Comparison of ENCODE assay signal across 1 cellular context in the genomic region with DNA sequence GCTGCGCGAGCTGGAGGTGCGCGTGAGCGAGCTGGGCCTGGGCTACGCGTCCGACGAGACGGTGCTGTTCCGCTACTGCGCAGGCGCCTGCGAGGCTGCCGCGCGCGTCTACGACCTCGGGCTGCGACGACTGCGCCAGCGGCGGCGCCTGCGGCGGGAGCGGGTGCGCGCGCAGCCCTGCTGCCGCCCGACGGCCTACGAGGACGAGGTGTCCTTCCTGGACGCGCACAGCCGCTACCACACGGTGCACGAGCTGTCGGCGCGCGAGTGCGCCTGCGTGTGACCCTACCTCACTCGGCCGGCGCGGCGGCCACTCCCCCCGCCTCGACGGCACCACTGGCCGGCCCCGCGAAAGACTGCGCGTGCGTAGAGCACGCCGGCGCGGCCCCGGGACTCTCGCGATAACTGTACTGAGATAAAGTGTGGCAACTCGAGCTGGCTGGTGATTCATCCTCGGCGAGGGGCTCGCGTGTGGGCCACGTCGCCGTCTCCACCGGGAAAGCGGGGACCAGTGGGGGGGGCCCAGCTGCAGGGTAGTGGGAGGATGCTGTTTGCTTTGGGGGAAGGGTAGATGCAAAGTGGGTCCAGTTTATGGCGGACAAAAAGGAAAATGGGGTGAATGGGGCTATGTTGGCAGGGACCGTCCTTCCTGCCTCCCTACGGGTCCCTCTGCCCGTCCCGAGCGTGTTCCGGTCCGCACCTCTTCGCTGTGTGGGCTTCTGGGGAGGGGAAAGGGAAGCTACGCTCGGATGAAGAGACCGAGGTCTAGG.
A peak's percentile ranks its signal among the peaks of the same experiment; 100 is the strongest.
TF ChIP-seq lines count a peak whose summit lies in the region.

No MANE protein-coding gene starts in this region.

TF ChIP-seq in HepG2, 621 proteins besides CTCF, POLR2A, EP300 and RAD21 (continued from another document and continues in another):
- TF ChIP-seq, protein P1, sequence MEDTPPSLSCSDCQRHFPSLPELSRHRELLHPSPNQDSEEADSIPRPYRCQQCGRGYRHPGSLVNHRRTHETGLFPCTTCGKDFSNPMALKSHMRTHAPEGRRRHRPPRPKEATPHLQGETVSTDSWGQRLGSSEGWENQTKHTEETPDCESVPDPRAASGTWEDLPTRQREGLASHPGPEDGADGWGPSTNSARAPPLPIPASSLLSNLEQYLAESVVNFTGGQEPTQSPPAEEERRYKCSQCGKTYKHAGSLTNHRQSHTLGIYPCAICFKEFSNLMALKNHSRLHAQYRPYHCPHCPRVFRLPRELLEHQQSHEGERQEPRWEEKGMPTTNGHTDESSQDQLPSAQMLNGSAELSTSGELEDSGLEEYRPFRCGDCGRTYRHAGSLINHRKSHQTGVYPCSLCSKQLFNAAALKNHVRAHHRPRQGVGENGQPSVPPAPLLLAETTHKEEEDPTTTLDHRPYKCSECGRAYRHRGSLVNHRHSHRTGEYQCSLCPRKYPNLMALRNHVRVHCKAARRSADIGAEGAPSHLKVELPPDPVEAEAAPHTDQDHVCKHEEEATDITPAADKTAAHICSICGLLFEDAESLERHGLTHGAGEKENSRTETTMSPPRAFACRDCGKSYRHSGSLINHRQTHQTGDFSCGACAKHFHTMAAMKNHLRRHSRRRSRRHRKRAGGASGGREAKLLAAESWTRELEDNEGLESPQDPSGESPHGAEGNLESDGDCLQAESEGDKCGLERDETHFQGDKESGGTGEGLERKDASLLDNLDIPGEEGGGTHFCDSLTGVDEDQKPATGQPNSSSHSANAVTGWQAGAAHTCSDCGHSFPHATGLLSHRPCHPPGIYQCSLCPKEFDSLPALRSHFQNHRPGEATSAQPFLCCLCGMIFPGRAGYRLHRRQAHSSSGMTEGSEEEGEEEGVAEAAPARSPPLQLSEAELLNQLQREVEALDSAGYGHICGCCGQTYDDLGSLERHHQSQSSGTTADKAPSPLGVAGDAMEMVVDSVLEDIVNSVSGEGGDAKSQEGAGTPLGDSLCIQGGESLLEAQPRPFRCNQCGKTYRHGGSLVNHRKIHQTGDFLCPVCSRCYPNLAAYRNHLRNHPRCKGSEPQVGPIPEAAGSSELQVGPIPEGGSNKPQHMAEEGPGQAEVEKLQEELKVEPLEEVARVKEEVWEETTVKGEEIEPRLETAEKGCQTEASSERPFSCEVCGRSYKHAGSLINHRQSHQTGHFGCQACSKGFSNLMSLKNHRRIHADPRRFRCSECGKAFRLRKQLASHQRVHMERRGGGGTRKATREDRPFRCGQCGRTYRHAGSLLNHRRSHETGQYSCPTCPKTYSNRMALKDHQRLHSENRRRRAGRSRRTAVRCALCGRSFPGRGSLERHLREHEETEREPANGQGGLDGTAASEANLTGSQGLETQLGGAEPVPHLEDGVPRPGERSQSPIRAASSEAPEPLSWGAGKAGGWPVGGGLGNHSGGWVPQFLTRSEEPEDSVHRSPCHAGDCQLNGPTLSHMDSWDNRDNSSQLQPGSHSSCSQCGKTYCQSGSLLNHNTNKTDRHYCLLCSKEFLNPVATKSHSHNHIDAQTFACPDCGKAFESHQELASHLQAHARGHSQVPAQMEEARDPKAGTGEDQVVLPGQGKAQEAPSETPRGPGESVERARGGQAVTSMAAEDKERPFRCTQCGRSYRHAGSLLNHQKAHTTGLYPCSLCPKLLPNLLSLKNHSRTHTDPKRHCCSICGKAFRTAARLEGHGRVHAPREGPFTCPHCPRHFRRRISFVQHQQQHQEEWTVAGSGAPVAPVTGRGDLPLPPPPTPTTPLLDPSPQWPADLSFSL (CRISPR knock-in tag; IDR thresholded peaks at IDR 0.05): no peak
- TF ChIP-seq TCF12 (IDR thresholded peaks at IDR 0.05): no peak
- TF ChIP-seq TCF12 (CRISPR knock-in tag; IDR thresholded peaks at IDR 0.05): peak; percentile 95
- peak; percentile 92 for TF ChIP-seq ZNF883 (CRISPR knock-in tag; IDR thresholded peaks at IDR 0.05; ENCODE audit: not compliant biosample characterization)
- TF ChIP-seq KLF16 (CRISPR knock-in tag; IDR thresholded peaks at IDR 0.05): peak; percentile 25 to 95; a peak in 2 of 4 replicates
- TF ChIP-seq, protein P2, sequence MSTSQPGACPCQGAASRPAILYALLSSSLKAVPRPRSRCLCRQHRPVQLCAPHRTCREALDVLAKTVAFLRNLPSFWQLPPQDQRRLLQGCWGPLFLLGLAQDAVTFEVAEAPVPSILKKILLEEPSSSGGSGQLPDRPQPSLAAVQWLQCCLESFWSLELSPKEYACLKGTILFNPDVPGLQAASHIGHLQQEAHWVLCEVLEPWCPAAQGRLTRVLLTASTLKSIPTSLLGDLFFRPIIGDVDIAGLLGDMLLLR (CRISPR knock-in tag; IDR thresholded peaks at IDR 0.05): peak; percentile 86
- TF ChIP-seq MED1 (CRISPR knock-in tag; IDR thresholded peaks at IDR 0.05): peak; percentile 73; the same call in 1 of the 2 replicates
- TF ChIP-seq, protein P3, sequence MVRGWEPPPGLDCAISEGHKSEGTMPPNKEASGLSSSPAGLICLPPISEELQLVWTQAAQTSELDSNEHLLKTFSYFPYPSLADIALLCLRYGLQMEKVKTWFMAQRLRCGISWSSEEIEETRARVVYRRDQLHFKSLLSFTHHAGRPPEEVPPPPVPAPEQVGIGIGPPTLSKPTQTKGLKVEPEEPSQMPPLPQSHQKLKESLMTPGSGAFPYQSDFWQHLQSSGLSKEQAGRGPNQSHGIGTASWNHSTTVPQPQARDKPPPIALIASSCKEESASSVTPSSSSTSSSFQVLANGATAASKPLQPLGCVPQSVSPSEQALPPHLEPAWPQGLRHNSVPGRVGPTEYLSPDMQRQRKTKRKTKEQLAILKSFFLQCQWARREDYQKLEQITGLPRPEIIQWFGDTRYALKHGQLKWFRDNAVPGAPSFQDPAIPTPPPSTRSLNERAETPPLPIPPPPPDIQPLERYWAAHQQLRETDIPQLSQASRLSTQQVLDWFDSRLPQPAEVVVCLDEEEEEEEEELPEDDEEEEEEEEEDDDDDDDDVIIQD (CRISPR knock-in tag; IDR thresholded peaks at IDR 0.05; ENCODE audit: low read depth): peak; percentile 82
- TF ChIP-seq ZNF619 (CRISPR knock-in tag; IDR thresholded peaks at IDR 0.05): peak; percentile 91; the same call in 1 of the 2 replicates
- no peak for TF ChIP-seq MTA3 (CRISPR knock-in tag; IDR thresholded peaks at IDR 0.05)
- TF ChIP-seq ZNF616 (CRISPR knock-in tag; IDR thresholded peaks at IDR 0.05; ENCODE audit: low read depth): peak; percentile 75; the same call in 1 of the 2 replicates
- TF ChIP-seq, protein P4, sequence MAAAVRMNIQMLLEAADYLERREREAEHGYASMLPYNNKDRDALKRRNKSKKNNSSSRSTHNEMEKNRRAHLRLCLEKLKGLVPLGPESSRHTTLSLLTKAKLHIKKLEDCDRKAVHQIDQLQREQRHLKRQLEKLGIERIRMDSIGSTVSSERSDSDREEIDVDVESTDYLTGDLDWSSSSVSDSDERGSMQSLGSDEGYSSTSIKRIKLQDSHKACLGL (CRISPR knock-in tag; IDR thresholded peaks at IDR 0.05): peak; percentile 84
- no peak for TF ChIP-seq TBL1XR1 (IDR thresholded peaks at IDR 0.05; ENCODE audit: borderline replicate concordance, low read length, partially characterized antibody)
- TF ChIP-seq ZNF3 (CRISPR knock-in tag; IDR thresholded peaks at IDR 0.05): no peak
- TF ChIP-seq ZKSCAN1 (IDR thresholded peaks at IDR 0.05; ENCODE audit: low read length): no peak
- no peak for TF ChIP-seq ARNT (IDR thresholded peaks at IDR 0.05)
- peak; percentile 99 for TF ChIP-seq HNRNPLL (IDR thresholded peaks at IDR 0.05; ENCODE audit: low read depth, low read length, poor library complexity, severe bottlenecking)
- TF ChIP-seq, protein P5, sequence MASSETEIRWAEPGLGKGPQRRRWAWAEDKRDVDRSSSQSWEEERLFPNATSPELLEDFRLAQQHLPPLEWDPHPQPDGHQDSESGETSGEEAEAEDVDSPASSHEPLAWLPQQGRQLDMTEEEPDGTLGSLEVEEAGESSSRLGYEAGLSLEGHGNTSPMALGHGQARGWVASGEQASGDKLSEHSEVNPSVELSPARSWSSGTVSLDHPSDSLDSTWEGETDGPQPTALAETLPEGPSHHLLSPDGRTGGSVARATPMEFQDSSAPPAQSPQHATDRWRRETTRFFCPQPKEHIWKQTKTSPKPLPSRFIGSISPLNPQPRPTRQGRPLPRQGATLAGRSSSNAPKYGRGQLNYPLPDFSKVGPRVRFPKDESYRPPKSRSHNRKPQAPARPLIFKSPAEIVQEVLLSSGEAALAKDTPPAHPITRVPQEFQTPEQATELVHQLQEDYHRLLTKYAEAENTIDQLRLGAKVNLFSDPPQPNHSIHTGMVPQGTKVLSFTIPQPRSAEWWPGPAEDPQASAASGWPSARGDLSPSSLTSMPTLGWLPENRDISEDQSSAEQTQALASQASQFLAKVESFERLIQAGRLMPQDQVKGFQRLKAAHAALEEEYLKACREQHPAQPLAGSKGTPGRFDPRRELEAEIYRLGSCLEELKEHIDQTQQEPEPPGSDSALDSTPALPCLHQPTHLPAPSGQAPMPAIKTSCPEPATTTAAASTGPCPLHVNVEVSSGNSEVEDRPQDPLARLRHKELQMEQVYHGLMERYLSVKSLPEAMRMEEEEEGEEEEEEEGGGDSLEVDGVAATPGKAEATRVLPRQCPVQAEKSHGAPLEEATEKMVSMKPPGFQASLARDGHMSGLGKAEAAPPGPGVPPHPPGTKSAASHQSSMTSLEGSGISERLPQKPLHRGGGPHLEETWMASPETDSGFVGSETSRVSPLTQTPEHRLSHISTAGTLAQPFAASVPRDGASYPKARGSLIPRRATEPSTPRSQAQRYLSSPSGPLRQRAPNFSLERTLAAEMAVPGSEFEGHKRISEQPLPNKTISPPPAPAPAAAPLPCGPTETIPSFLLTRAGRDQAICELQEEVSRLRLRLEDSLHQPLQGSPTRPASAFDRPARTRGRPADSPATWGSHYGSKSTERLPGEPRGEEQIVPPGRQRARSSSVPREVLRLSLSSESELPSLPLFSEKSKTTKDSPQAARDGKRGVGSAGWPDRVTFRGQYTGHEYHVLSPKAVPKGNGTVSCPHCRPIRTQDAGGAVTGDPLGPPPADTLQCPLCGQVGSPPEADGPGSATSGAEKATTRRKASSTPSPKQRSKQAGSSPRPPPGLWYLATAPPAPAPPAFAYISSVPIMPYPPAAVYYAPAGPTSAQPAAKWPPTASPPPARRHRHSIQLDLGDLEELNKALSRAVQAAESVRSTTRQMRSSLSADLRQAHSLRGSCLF (CRISPR knock-in tag; IDR thresholded peaks at IDR 0.05; ENCODE audit: borderline replicate concordance): no peak
- TF ChIP-seq, protein P6, sequence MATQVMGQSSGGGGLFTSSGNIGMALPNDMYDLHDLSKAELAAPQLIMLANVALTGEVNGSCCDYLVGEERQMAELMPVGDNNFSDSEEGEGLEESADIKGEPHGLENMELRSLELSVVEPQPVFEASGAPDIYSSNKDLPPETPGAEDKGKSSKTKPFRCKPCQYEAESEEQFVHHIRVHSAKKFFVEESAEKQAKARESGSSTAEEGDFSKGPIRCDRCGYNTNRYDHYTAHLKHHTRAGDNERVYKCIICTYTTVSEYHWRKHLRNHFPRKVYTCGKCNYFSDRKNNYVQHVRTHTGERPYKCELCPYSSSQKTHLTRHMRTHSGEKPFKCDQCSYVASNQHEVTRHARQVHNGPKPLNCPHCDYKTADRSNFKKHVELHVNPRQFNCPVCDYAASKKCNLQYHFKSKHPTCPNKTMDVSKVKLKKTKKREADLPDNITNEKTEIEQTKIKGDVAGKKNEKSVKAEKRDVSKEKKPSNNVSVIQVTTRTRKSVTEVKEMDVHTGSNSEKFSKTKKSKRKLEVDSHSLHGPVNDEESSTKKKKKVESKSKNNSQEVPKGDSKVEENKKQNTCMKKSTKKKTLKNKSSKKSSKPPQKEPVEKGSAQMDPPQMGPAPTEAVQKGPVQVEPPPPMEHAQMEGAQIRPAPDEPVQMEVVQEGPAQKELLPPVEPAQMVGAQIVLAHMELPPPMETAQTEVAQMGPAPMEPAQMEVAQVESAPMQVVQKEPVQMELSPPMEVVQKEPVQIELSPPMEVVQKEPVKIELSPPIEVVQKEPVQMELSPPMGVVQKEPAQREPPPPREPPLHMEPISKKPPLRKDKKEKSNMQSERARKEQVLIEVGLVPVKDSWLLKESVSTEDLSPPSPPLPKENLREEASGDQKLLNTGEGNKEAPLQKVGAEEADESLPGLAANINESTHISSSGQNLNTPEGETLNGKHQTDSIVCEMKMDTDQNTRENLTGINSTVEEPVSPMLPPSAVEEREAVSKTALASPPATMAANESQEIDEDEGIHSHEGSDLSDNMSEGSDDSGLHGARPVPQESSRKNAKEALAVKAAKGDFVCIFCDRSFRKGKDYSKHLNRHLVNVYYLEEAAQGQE (IDR thresholded peaks at IDR 0.05; ENCODE audit: borderline replicate concordance in 1 of 2, low read depth in 1 of 2, low read length in 2 of 2): no peak
- no peak for TF ChIP-seq ZNF510 (CRISPR knock-in tag; IDR thresholded peaks at IDR 0.05; ENCODE audit: low read depth)
- TF ChIP-seq IRF2 (CRISPR knock-in tag; IDR thresholded peaks at IDR 0.05): peak; percentile 60
- no peak for TF ChIP-seq HOXA5 (CRISPR knock-in tag; IDR thresholded peaks at IDR 0.05)
- no peak; the same call in 1 of the 2 replicates for TF ChIP-seq ZNF552 (CRISPR knock-in tag; IDR thresholded peaks at IDR 0.05; ENCODE audit: borderline replicate concordance)
- no peak for TF ChIP-seq ONECUT2 (CRISPR knock-in tag; IDR thresholded peaks at IDR 0.05)
- TF ChIP-seq IRX3 (CRISPR knock-in tag; IDR thresholded peaks at IDR 0.05; ENCODE audit: borderline replicate concordance, low read depth): peak; percentile 83; the same call in 1 of the 2 replicates
- TF ChIP-seq, protein P7, sequence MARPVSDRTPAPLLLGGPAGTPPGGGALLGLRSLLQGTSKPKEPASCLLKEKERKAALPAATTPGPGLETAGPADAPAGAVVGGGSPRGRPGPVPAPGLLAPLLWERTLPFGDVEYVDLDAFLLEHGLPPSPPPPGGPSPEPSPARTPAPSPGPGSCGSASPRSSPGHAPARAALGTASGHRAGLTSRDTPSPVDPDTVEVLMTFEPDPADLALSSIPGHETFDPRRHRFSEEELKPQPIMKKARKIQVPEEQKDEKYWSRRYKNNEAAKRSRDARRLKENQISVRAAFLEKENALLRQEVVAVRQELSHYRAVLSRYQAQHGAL (CRISPR knock-in tag; IDR thresholded peaks at IDR 0.05; ENCODE audit: not compliant biosample characterization): no peak
- no peak for TF ChIP-seq FOXJ3 (CRISPR knock-in tag; IDR thresholded peaks at IDR 0.05; ENCODE audit: borderline replicate concordance)
- peak; percentile 93 for TF ChIP-seq ZNF891 (CRISPR knock-in tag; IDR thresholded peaks at IDR 0.05)
- no peak for TF ChIP-seq ZNF101 (CRISPR knock-in tag; IDR thresholded peaks at IDR 0.05; ENCODE audit: borderline replicate concordance, low read depth)
- peak; percentile 100 for TF ChIP-seq ZNF777 (CRISPR knock-in tag; IDR thresholded peaks at IDR 0.05)
- TF ChIP-seq SSRP1 (CRISPR knock-in tag; IDR thresholded peaks at IDR 0.05): peak; percentile 92
- no peak for TF ChIP-seq ZNF644 (CRISPR knock-in tag; IDR thresholded peaks at IDR 0.05; ENCODE audit: low read depth)
- peak; percentile 99 for TF ChIP-seq RBFOX2 (IDR thresholded peaks at IDR 0.05; ENCODE audit: low read depth, low read length)
- peak; percentile 1; the same call in 1 of the 2 replicates for TF ChIP-seq STAG1 (CRISPR knock-in tag; IDR thresholded peaks at IDR 0.05)
- peak; percentile 86 for TF ChIP-seq ZNF746 (CRISPR knock-in tag; IDR thresholded peaks at IDR 0.05)
- TF ChIP-seq ZNF264 (CRISPR knock-in tag; IDR thresholded peaks at IDR 0.05): no peak
- TF ChIP-seq JARID2 (CRISPR knock-in tag; IDR thresholded peaks at IDR 0.05; ENCODE audit: insufficient replicate concordance): peak; percentile 57
- TF ChIP-seq ZNF20 (CRISPR knock-in tag; IDR thresholded peaks at IDR 0.05): no peak
- 0 out of 2 replicates have a peak, but pooled peaks have one; percentile 19 for TF ChIP-seq KLF15 (CRISPR knock-in tag; IDR thresholded peaks at IDR 0.05; ENCODE audit: borderline replicate concordance)
- TF ChIP-seq ZNF598 (CRISPR knock-in tag; IDR thresholded peaks at IDR 0.05; ENCODE audit: borderline replicate concordance): peak; percentile 92; the same call in 1 of the 2 replicates
